In the genomic region with DNA sequence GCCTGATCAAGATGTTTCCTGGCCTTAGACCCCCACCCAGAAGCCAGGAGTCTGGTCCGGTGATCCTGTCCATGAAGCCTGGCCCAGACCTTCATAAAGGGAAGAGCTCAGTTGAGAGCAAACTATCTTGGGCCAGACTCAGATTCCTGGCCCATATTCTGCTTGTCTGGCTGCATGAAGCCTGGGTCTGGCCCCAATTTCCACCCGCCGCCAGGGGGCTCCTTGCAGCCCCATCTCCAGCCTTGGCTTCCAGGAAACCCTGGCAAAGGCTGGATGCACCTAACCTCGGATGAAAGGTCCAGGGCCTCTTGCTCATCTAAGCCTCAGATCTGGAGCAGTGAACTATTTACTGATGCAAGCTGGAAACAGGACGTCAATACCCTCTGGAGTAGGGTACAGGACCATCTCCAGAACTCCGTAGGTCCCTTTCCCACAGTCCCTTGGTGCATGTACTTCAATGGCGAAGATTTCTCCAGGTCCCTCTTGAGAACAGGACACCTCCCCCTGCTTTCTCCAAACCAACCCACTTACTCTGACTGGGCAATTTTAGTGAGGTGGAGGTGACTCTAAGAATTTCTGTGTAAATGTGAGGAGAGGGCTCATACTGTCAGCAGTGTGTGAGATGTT, we compare ENCODE assay signal across 8 cellular contexts. TPM values are rescaled to one million over a fixed set of nuclear protein-coding genes. Genes with fewer than 3 reads are reported as not detected.
DNase-seq lines count a peak whose midpoint lies in the region; ATAC-seq lines count a peak whose summit lies in the region.

No MANE protein-coding gene starts in this region.

- no peak overlapping the region for H3K4me3 Mint-ChIP-seq in activated CD4-positive, alpha-beta T cell treated with anti-CD3 and anti-CD28 coated beads, Interleukin-2, amount 10 ng/mL, durations not matched to agents 7 days and 5 days

- peak; percentile 24 for DNase-seq in activated CD4-positive, alpha-beta T cell treated with anti-CD3 and anti-CD28 coated beads, Interleukin-2, amount 10 ng/mL, durations not matched to agents 7 days and 5 days
- DNase-seq in activated CD4-positive, alpha-beta T cell treated with anti-CD3 and anti-CD28 coated beads, Interleukin-2, amount 50 U/mL, for 4 hours: no peak
- DNase-seq in Karpas-422: peak; percentile 72
- peak; percentile 54 for DNase-seq in astrocyte of the hippocampus (ENCODE audit: low read depth, low spot score)
- peak; percentile 41 for DNase-seq in myocyte (ENCODE audit: low read depth)
- DNase-seq in GM19238 (ENCODE audit: insufficient read length, low spot score): no peak

- no peak overlapping the region for H3K9ac ChIP-seq in Karpas-422 (ENCODE audit: low read length)

- H3K27me3 Mint-ChIP-seq in activated CD4-positive, alpha-beta T cell treated with anti-CD3 and anti-CD28 coated beads, Interleukin-2, amount 10 ng/mL, durations not matched to agents 7 days and 5 days: peaks cover 88% of the 10 kb centered on the region

- H3K79me2 ChIP-seq in Karpas-422 (ENCODE audit: low read length): no peaks in the 10 kb centered on the region

- H3K27ac ChIP-seq in Karpas-422 (ENCODE audit: low read length): no peak overlapping the region

- H3K9me2 ChIP-seq in Karpas-422 (replicated peaks; ENCODE audit: insufficient read depth, low read length): no peaks in the 10 kb centered on the region

- H3K27ac Mint-ChIP-seq in activated CD4-positive, alpha-beta T cell treated with anti-CD3 and anti-CD28 coated beads, Interleukin-2, amount 10 ng/mL, durations not matched to agents 7 days and 5 days: no peak overlapping the region

- no peaks in the 10 kb centered on the region for H4K20me1 ChIP-seq in Karpas-422 (ENCODE audit: insufficient read depth, low read depth, low read length)

- H2AFZ ChIP-seq in Karpas-422 (ENCODE audit: low read length): no peak overlapping the region

- CTCF ChIA-PET in activated CD4-positive, alpha-beta T cell treated with anti-CD3 and anti-CD28 coated beads, Interleukin-2, amount 10 ng/mL, durations not matched to agents 7 days and 5 days (lab: Charles Lee): no interaction called here

- H3K4me3 ChIP-seq in Karpas-422 (ENCODE audit: low read length): no peak overlapping the region

- no peaks in the 10 kb centered on the region for H3K4me1 ChIP-seq in Karpas-422 (ENCODE audit: low read length)

- POLR2A ChIA-PET in activated CD4-positive, alpha-beta T cell treated with anti-CD3 and anti-CD28 coated beads, Interleukin-2, amount 10 ng/mL, durations not matched to agents 7 days and 5 days (lab: Charles Lee): no interaction called here

- ATAC-seq in GM21360 (IDR thresholded peaks at IDR 0.05; ENCODE audit: unreplicated experiment) (no peak), GM21515 (IDR thresholded peaks at IDR 0.05; ENCODE audit: unreplicated experiment) (no peak)

- H3K27me3 ChIP-seq in Karpas-422 (ENCODE audit: low read length): no peaks in the 10 kb centered on the region

- no peaks in the 10 kb centered on the region for H3K36me3 Mint-ChIP-seq in activated CD4-positive, alpha-beta T cell treated with anti-CD3 and anti-CD28 coated beads, Interleukin-2, amount 10 ng/mL, durations not matched to agents 7 days and 5 days (ENCODE audit: low read depth)

- no peak overlapping the region for H3K4me2 ChIP-seq in Karpas-422 (ENCODE audit: low read depth, low read length, poor library complexity, severe bottlenecking)

- H3K4me1 Mint-ChIP-seq in activated CD4-positive, alpha-beta T cell treated with anti-CD3 and anti-CD28 coated beads, Interleukin-2, amount 10 ng/mL, durations not matched to agents 7 days and 5 days: peaks cover 31% of the 10 kb centered on the region

- no peaks in the 10 kb centered on the region for H3K9me3 ChIP-seq in Karpas-422 (ENCODE audit: low read length)

- H3K36me3 ChIP-seq in Karpas-422 (ENCODE audit: insufficient read depth, low read length): no peaks in the 10 kb centered on the region

- no peaks in the 10 kb centered on the region for H3K9me3 Mint-ChIP-seq in activated CD4-positive, alpha-beta T cell treated with anti-CD3 and anti-CD28 coated beads, Interleukin-2, amount 10 ng/mL, durations not matched to agents 7 days and 5 days

RNA-seq across cellular contexts. Expression of gene FOXL2, which starts 5.6 kb away (rescaled TPM):
- total RNA-seq in activated CD4-positive, alpha-beta T cell treated with anti-CD3 and anti-CD28 coated beads, Interleukin-2, amount 10 ng/mL, durations not matched to agents 7 days and 5 days: not detected
- not detected in 2 replicates for total RNA-seq in Karpas-422 (2014; rRNA removed; shearing (Covaris generic); ENCODE audit: low replicate concordance)
- total RNA-seq in myocyte: 3.0 and 3.1 TPM in 2 replicates
- polyA plus RNA-seq in myocyte (2012): 1.7 TPM

RNA-seq across cellular contexts. Expression of gene FOXL2NB, which starts 5.6 kb away (rescaled TPM):
- not detected for total RNA-seq in activated CD4-positive, alpha-beta T cell treated with anti-CD3 and anti-CD28 coated beads, Interleukin-2, amount 10 ng/mL, durations not matched to agents 7 days and 5 days
- total RNA-seq in Karpas-422 (2014; rRNA removed; shearing (Covaris generic); ENCODE audit: low replicate concordance): not detected in 2 replicates
- 3.2 and 3.3 TPM in 2 replicates for total RNA-seq in myocyte
- 1.8 TPM for polyA plus RNA-seq in myocyte (2012)

Comparison
In these comparisons a context has a peak if more than half of its experiments do, and no peak if none do; other contexts are left out.
1. DNase-seq: peak in activated CD4-positive, alpha-beta T cell treated with anti-CD3 and anti-CD28 coated beads, Interleukin-2, amount 10 ng/mL, durations not matched to agents 7 days and 5 days (single experiment), Karpas-422 (single experiment), astrocyte of the hippocampus (single experiment) and myocyte (single experiment); none in activated CD4-positive, alpha-beta T cell treated with anti-CD3 and anti-CD28 coated beads, Interleukin-2, amount 50 U/mL, for 4 hours (0 of 2) and GM19238 (single experiment).